In genomic region chr1:8552135-8552534, GRCh38 we compare ENCODE assay signal across 13 cellular contexts.
DNase-seq lines count a peak whose midpoint lies in the region; ATAC-seq and TF ChIP-seq lines count a peak whose summit lies in the region.
"Had no signal": no experiment of that assay in that cellular context is flagged by ENCODE, and none has a peak within 500 bp of the region (broad histone marks: within the 10 kb centered on the region; RNA-seq: fewer than 3 reads in every experiment).

No MANE protein-coding gene starts in this region.

- no peak overlapping the region for H3K56ac ChIP-seq in H9 (ENCODE audit: insufficient read length, low read depth, low read length)

- H3K4me1 Mint-ChIP-seq in H9 = peaks cover 14 to 24% of the 10 kb centered on the region in 2 experiments
- peaks cover 24% of the 10 kb centered on the region for H3K4me1 Mint-ChIP-seq in activated T-helper 17 cell treated with anti-CD3 and anti-CD28 coated beads, Interleukin-2, amount 50 U/mL, for 72 hours
- peaks cover 38% of the 10 kb centered on the region for H3K4me1 Mint-ChIP-seq in stimulated activated memory B cell treated with anti-CD40 and anti-IgM and Interleukin-4, amounts not matched to agents 10 μg/mL and 1 μg/mL and 100 μg/mL, for 72 hours

- in situ Hi-C loops in G401 (cut with HindIII; ENCODE audit: low sequenced_read_pairs) = no loop called here

- no peak overlapping the region for H3K4me3 ChIP-seq in right lobe of liver
- H3K4me3 ChIP-seq: lung had no signal

- no peak for TF ChIP-seq CTCF in H9 (conservative IDR thresholded peaks at IDR 0.05)
- no peak for TF ChIP-seq CTCF in right lobe of liver (IDR thresholded peaks at IDR 0.05)

- H3K27me3 ChIP-seq in H9 (ENCODE audit: insufficient read depth, low read length) = no peaks in the 10 kb centered on the region
- H3K27me3 ChIP-seq in right lobe of liver = no peaks in the 10 kb centered on the region

- H2BK20ac ChIP-seq in H9 (ENCODE audit: low read depth, low read length, poor library complexity, severe bottlenecking) = no peak overlapping the region

- no peak overlapping the region for H3K14ac ChIP-seq in H9 (ENCODE audit: insufficient read depth, low read length)

- DNase-seq in H9 = no peak
- DNase-seq in right lobe of liver = no peak
- DNase-seq in DMS53 treated with DMSO at 0.1 percent for 48 hours (lab: John Stamatoyannopoulos, UW; ENCODE audit: unreplicated experiment) = no peak
- DNase-seq in G401 (ENCODE audit: low spot score) = no peak
- DNase-seq: activated naive CD4-positive, alpha-beta T cell treated with anti-CD3 and anti-CD28 coated beads, Interleukin-2, amount 10 ng/mL, durations not matched to agents 7 days and 5 days; cortex of kidney; KG1; NCI-H524 had no signal

- no peak overlapping the region for H2BK5ac ChIP-seq in H9 (ENCODE audit: insufficient read length, low read length)

- H3K9me3 ChIP-seq in H9 (ENCODE audit: control insufficient read depth, low read depth, low read length) (no peaks in the 10 kb centered on the region), right lobe of liver (no peaks in the 10 kb centered on the region)

- H2AFZ ChIP-seq in H9 (ENCODE audit: low read length) = no peak overlapping the region

- no peak overlapping the region for H3K23ac ChIP-seq in H9 (ENCODE audit: insufficient read length, low read depth, low read length)

- no peaks in the 10 kb centered on the region for H3K79me1 ChIP-seq in H9 (ENCODE audit: insufficient read depth, low read depth, low read length, poor library complexity, severe bottlenecking)

- H3K79me2 ChIP-seq in H9 (ENCODE audit: insufficient read depth, low read length) = peaks cover 4% of the 10 kb centered on the region; the same call in 1 of the 2 replicates

- no peak overlapping the region for H2BK15ac ChIP-seq in H9 (ENCODE audit: low read depth, low read length)

- no peak for ATAC-seq in activated T-helper 17 cell treated with anti-CD3 and anti-CD28 coated beads, Interleukin-2, amount 50 U/mL, for 72 hours (replicated peaks)
- ATAC-seq in right lobe of liver (peak in 1 of 4 donors; percentile 8), HG02642 (IDR thresholded peaks at IDR 0.05; ENCODE audit: poor library complexity, unreplicated experiment) (no peak)
- no peak for ATAC-seq in stimulated activated memory B cell treated with anti-CD40 and anti-IgM and Interleukin-4, amounts not matched to agents 10 μg/mL and 1 μg/mL and 100 μg/mL, for 72 hours

- H3K23me2 ChIP-seq in H9 (ENCODE audit: insufficient read length, low read depth, low read length, poor library complexity, severe bottlenecking) = no peaks in the 10 kb centered on the region

- H2BK120ac ChIP-seq in H9 (ENCODE audit: low read depth, low read length, poor library complexity, severe bottlenecking) = no peak overlapping the region

- no peaks in the 10 kb centered on the region for H3K9me3 Mint-ChIP-seq in H9
- H3K9me3 Mint-ChIP-seq in activated T-helper 17 cell treated with anti-CD3 and anti-CD28 coated beads, Interleukin-2, amount 50 U/mL, for 72 hours = no peaks in the 10 kb centered on the region
- no peaks in the 10 kb centered on the region for H3K9me3 Mint-ChIP-seq in stimulated activated memory B cell treated with anti-CD40 and anti-IgM and Interleukin-4, amounts not matched to agents 10 μg/mL and 1 μg/mL and 100 μg/mL, for 72 hours
- H3K9me3 Mint-ChIP-seq: activated naive CD4-positive, alpha-beta T cell treated with anti-CD3 and anti-CD28 coated beads, Interleukin-2, amount 10 ng/mL, durations not matched to agents 7 days and 5 days; CD8-positive, alpha-beta memory T cell had no signal

- no peak overlapping the region for H4K5ac ChIP-seq in H9 (ENCODE audit: insufficient read length, low read depth, low read length)

- no peak overlapping the region for H4K8ac ChIP-seq in H9 (replicated peaks; ENCODE audit: insufficient read length, low read depth, low read length)

- no peaks in the 10 kb centered on the region for H3K27me3 Mint-ChIP-seq in H9 (ENCODE audit: low read depth)
- H3K27me3 Mint-ChIP-seq in activated T-helper 17 cell treated with anti-CD3 and anti-CD28 coated beads, Interleukin-2, amount 50 U/mL, for 72 hours = no peaks in the 10 kb centered on the region
- H3K27me3 Mint-ChIP-seq in stimulated activated memory B cell treated with anti-CD40 and anti-IgM and Interleukin-4, amounts not matched to agents 10 μg/mL and 1 μg/mL and 100 μg/mL, for 72 hours = no peaks in the 10 kb centered on the region
- H3K27me3 Mint-ChIP-seq: activated naive CD4-positive, alpha-beta T cell treated with anti-CD3 and anti-CD28 coated beads, Interleukin-2, amount 10 ng/mL, durations not matched to agents 7 days and 5 days; CD8-positive, alpha-beta memory T cell had no signal

- H3K9ac ChIP-seq in H9 (ENCODE audit: extremely low read depth, insufficient read length, low read length) = no peak overlapping the region

- WGBS in H9 (ENCODE audit: extremely low coverage, insufficient read length, low lambda C conversion rate) = no CpG with 5 or more reads among the region's 2 CpGs
- 78% methylated on average over 2 of the region's 2 CpGs for WGBS in right lobe of liver (ENCODE audit: insufficient coverage, low coverage, low lambda C conversion rate, missing lambda C conversion rate)

- H3K36me3 Mint-ChIP-seq in H9 (ENCODE audit: insufficient read depth in 1 of 3, low read depth in 3 of 3) = peaks cover 20 to 39% (median 28%) of the 10 kb centered on the region in 3 experiments; a peak in 6 of 7 replicates
- H3K36me3 Mint-ChIP-seq in activated T-helper 17 cell treated with anti-CD3 and anti-CD28 coated beads, Interleukin-2, amount 50 U/mL, for 72 hours (ENCODE audit: low read depth) = peaks cover 19% of the 10 kb centered on the region
- peaks cover 61% of the 10 kb centered on the region for H3K36me3 Mint-ChIP-seq in stimulated activated memory B cell treated with anti-CD40 and anti-IgM and Interleukin-4, amounts not matched to agents 10 μg/mL and 1 μg/mL and 100 μg/mL, for 72 hours

- H3K4me3 Mint-ChIP-seq in H9 = no peak overlapping the region
- H3K4me3 Mint-ChIP-seq in activated T-helper 17 cell treated with anti-CD3 and anti-CD28 coated beads, Interleukin-2, amount 50 U/mL, for 72 hours = no peak overlapping the region
- H3K4me3 Mint-ChIP-seq in stimulated activated memory B cell treated with anti-CD40 and anti-IgM and Interleukin-4, amounts not matched to agents 10 μg/mL and 1 μg/mL and 100 μg/mL, for 72 hours = no peak overlapping the region
- H3K4me3 Mint-ChIP-seq: activated naive CD4-positive, alpha-beta T cell treated with anti-CD3 and anti-CD28 coated beads, Interleukin-2, amount 10 ng/mL, durations not matched to agents 7 days and 5 days; CD8-positive, alpha-beta memory T cell had no signal

- H3K27ac Mint-ChIP-seq in H9 = peak overlapping the region in 2 of 3 experiments; percentile 10 to 61; a peak in 2 of 7 replicates
- peak overlapping the region; percentile 0 for H3K27ac Mint-ChIP-seq in activated T-helper 17 cell treated with anti-CD3 and anti-CD28 coated beads, Interleukin-2, amount 50 U/mL, for 72 hours
- peak overlapping the region; percentile 63 for H3K27ac Mint-ChIP-seq in stimulated activated memory B cell treated with anti-CD40 and anti-IgM and Interleukin-4, amounts not matched to agents 10 μg/mL and 1 μg/mL and 100 μg/mL, for 72 hours
- H3K27ac Mint-ChIP-seq: activated naive CD4-positive, alpha-beta T cell treated with anti-CD3 and anti-CD28 coated beads, Interleukin-2, amount 10 ng/mL, durations not matched to agents 7 days and 5 days; CD8-positive, alpha-beta memory T cell had no signal

- no peak overlapping the region for H3T11ph ChIP-seq in H9 (ENCODE audit: low read length)

- no peak overlapping the region for H3K27ac ChIP-seq in H9 (ENCODE audit: insufficient read length, low read depth, low read length)
- peak overlapping the region in 2 of 3 donors; percentile 2 to 49 for H3K27ac ChIP-seq in right lobe of liver

- TF ChIP-seq POLR2A in right lobe of liver (IDR thresholded peaks at IDR 0.05) = no peak

- H4K91ac ChIP-seq in H9 (ENCODE audit: insufficient read length, low read depth, low read length) = no peak overlapping the region

- no peaks in the 10 kb centered on the region for H3K36me3 ChIP-seq in right lobe of liver

- no peak overlapping the region for H2AK5ac ChIP-seq in H9 (ENCODE audit: insufficient read length, low read length)

- H3K4me1 ChIP-seq in H9 (ENCODE audit: insufficient read depth, low read length) (no peaks in the 10 kb centered on the region; the same call in 1 of the 2 replicates), right lobe of liver (peaks cover 0 to 9% (median 0%) of the 10 kb centered on the region in 4 donors)

- H4K20me1 ChIP-seq in H9 (ENCODE audit: control insufficient read depth, insufficient read depth, insufficient read length) = peaks cover 6% of the 10 kb centered on the region

- H3K4me2 ChIP-seq in H9 (ENCODE audit: insufficient read depth, insufficient read length, low read length) = no peak overlapping the region

- intact Hi-C loops in right lobe of liver (cut with DNase I) = no loop called here

- H2BK12ac ChIP-seq in H9 (ENCODE audit: insufficient read length, low read depth, low read length) = no peak overlapping the region

- no peak overlapping the region for H3K18ac ChIP-seq in H9 (ENCODE audit: insufficient read length, low read depth, low read length)

- no peak overlapping the region for H3K4ac ChIP-seq in H9 (ENCODE audit: low read depth, low read length)

Comparison
In these comparisons a context has a peak if more than half of its experiments do, and no peak if none do; other contexts are left out.
1. H3K27ac Mint-ChIP-seq: peak in every context shown above with its lines; median percentile 63 in stimulated activated memory B cell treated with anti-CD40 and anti-IgM and Interleukin-4, amounts not matched to agents 10 μg/mL and 1 μg/mL and 100 μg/mL, for 72 hours; 36 in H9; 0 in activated T-helper 17 cell treated with anti-CD3 and anti-CD28 coated beads, Interleukin-2, amount 50 U/mL, for 72 hours.